ENCODE assay signal across 8 cellular contexts in the genomic region with DNA sequence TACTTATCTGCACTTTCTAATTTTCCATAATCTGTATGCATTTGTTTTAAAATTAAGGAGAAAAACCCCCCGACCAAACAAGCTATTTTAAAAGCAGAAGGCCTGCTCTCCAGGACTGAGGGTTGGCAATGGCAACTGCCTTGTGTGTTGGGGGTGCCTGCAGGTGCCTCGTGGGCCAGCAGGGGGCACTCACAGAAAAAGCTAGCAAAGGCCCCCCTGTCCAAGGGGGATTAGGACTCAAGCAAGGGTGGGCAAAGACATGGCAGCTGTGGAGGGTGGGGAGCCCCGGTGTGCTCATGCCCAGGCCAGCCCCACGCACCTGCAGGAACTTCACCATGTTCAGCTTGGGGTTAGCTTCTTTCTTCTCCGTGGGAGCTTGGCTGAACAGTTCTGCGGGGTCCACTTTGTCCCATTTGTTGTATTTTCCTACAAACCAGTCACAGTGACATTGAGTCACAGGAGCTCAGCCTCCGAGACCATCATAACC.
DNase-seq lines count a peak whose midpoint lies in the region; ATAC-seq and TF ChIP-seq lines count a peak whose summit lies in the region.

No MANE protein-coding gene starts in this region.

- TF ChIP-seq CTCF in GM06990 (IDR thresholded peaks at IDR 0.05; ENCODE audit: insufficient read depth, low read length, poor library complexity, severe bottlenecking), result peak; percentile 97
- TF ChIP-seq CTCF in fibroblast of pulmonary artery (IDR thresholded peaks at IDR 0.05; ENCODE audit: low read length, missing control alignments), result peak; percentile 91

- H3K27me3 ChIP-seq in GM06990 (replicated peaks; ENCODE audit: control insufficient read depth, insufficient read depth, low read length), result no peaks in the 10 kb centered on the region

- H3K36me3 ChIP-seq in GM06990 (ENCODE audit: control insufficient read depth, insufficient read depth, low read length), result peaks cover 46% of the 10 kb centered on the region

- H3K4me3 ChIP-seq in GM06990 (replicated peaks; ENCODE audit: low read depth, low read length) (no peak overlapping the region), fibroblast of pulmonary artery (replicated peaks; ENCODE audit: low read depth, low read length) (no peak overlapping the region)

- peak; percentile 47 for DNase-seq in GM06990 (ENCODE audit: extremely low read depth, insufficient read length)
- peak; percentile 73 for DNase-seq in NAMALWA (ENCODE audit: low spot score)
- DNase-seq in activated T-cell treated with anti-CD3 and anti-CD28 coated beads for 48 hours (ENCODE audit: low read depth), result peak; percentile 51
- DNase-seq in fibroblast of pulmonary artery (ENCODE audit: low read depth), result peak; percentile 36
- DNase-seq in retina, result peak; percentile 53

- ATAC-seq in GM21786 (IDR thresholded peaks at IDR 0.05; ENCODE audit: unreplicated experiment) (no peak), HG03025 (IDR thresholded peaks at IDR 0.05; ENCODE audit: low FRiP score, unreplicated experiment) (no peak), GM18868 (IDR thresholded peaks at IDR 0.05; ENCODE audit: unreplicated experiment) (no peak)
